Comparison of ENCODE assay signal across 17 cellular contexts in the genomic region with DNA sequence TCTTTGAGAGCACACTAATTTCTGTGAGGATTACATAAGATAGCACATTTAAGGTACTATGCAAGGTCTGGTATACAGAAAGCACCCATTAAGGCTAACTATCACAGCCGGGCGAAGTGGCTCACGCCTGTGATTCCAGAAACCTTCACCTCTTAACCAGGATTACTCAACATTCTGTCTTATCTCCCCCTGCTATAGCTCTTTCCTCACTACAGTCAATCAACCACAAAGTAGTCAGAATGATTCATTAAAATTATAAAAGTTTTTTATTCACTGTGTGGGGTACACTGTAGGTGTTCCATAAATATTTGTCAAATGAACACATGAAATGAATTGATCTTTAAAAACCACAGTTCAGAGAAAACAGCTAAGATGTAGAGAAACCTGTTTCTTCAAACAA. TPM values are rescaled to one million over a fixed set of nuclear protein-coding genes. Genes with fewer than 3 reads are reported as not detected.
DNase-seq lines count a peak whose midpoint lies in the region; ATAC-seq, FAIRE-seq and TF ChIP-seq lines count a peak whose summit lies in the region.
"Had no signal": no experiment of that assay in that cellular context is flagged by ENCODE, and none has a peak within 500 bp of the region (broad histone marks: within the 10 kb centered on the region; RNA-seq: fewer than 3 reads in every experiment).

No MANE protein-coding gene starts in this region.

- peak overlapping the region in 1 of 4 donors; percentile 37 for H3K27ac ChIP-seq in body of pancreas
- H3K27ac ChIP-seq in trophoblast cell (ENCODE audit: low read depth, low read length), result no peak overlapping the region
- H3K27ac ChIP-seq: C4-2B, Peyer's patch had no signal

- no peak overlapping the region for H4K12ac ChIP-seq in trophoblast cell (ENCODE audit: low read depth, low read length)

- H3K4me3 ChIP-seq in body of pancreas (no peak overlapping the region), trophoblast cell (ENCODE audit: low read depth, low read length) (no peak overlapping the region), mucosa of descending colon (no peak overlapping the region)
- H3K4me3 ChIP-seq: Peyer's patch had no signal

- TF ChIP-seq CTCF in body of pancreas (IDR thresholded peaks at IDR 0.05) (no peak), mucosa of descending colon (IDR thresholded peaks at IDR 0.05) (no peak)

- intact Hi-C loops in body of pancreas (cut with DNase I) (no loop called here), mucosa of descending colon (cut with DNase I, micrococcal nuclease) (no loop called here)

- peak; percentile 17 for DNase-seq in HuH-7 (ENCODE audit: low spot score)
- DNase-seq in RCC 7860 (ENCODE audit: low spot score), result peak; percentile 22
- DNase-seq in body of pancreas, result no peak
- DNase-seq in trophoblast cell, result peak; percentile 1 to 33
- DNase-seq in mucosa of descending colon, result no peak
- no peak for DNase-seq in NCI-H526 (lab: John Stamatoyannopoulos, UW)
- DNase-seq in NCI-H1417 (lab: John Stamatoyannopoulos, UW), result no peak
- DNase-seq: activated CD4-positive, alpha-beta T cell treated with anti-CD3 and anti-CD28 coated beads, Interleukin-2, amount 50 U/mL, for 1 hour; hippocampal formation; NCI-H1092; Peyer's patch; stimulated activated naive B cell treated with anti-CD40 and anti-IgM and Interleukin-4, amounts not matched to agents 10 μg/mL and 1 μg/mL and 100 μg/mL, for 72 hours; T-helper 1 cell had no signal

- peak; percentile 28 for FAIRE-seq in RCC 7860 (lab: Jason Lieb, UNC)
- FAIRE-seq: colon had no signal

- H2BK12ac ChIP-seq in trophoblast cell (ENCODE audit: low read length), result no peak overlapping the region

- no peaks in the 10 kb centered on the region for H3K79me2 ChIP-seq in trophoblast cell (ENCODE audit: control insufficient read depth, insufficient read depth, low read length, poor library complexity)

- H2BK120ac ChIP-seq in trophoblast cell (ENCODE audit: insufficient read depth, low read length, poor library complexity), result no peak overlapping the region

- no peak overlapping the region for H3K9ac ChIP-seq in trophoblast cell (ENCODE audit: low read length)

- no peaks in the 10 kb centered on the region for H3K4me1 ChIP-seq in body of pancreas
- H3K4me1 ChIP-seq in trophoblast cell (ENCODE audit: control insufficient read depth in 1 of 2, insufficient read depth in 2 of 2, low read length in 2 of 2), result no peaks in the 10 kb centered on the region
- H3K4me1 ChIP-seq in mucosa of descending colon (ENCODE audit: low read depth), result no peaks in the 10 kb centered on the region
- H3K4me1 ChIP-seq: Peyer's patch had no signal

- H3K27me3 ChIP-seq in body of pancreas (no peaks in the 10 kb centered on the region), trophoblast cell (ENCODE audit: insufficient read depth, low read length) (no peaks in the 10 kb centered on the region)
- H3K27me3 ChIP-seq: Peyer's patch had no signal

- ATAC-seq in body of pancreas (peak; percentile 30), mucosa of descending colon (no peak), HG03521 (IDR thresholded peaks at IDR 0.05; ENCODE audit: unreplicated experiment) (no peak)
- ATAC-seq: left lobe of liver; stimulated activated naive B cell treated with anti-CD40 and anti-IgM and Interleukin-4, amounts not matched to agents 10 μg/mL and 1 μg/mL and 100 μg/mL, for 72 hours had no signal

- H4K91ac ChIP-seq in trophoblast cell (ENCODE audit: low read depth, low read length), result no peak overlapping the region

- H3K36me3 ChIP-seq in body of pancreas (replicated peaks in 1 of 2; ENCODE audit: insufficient read depth in 1 of 2, low read depth in 2 of 2) (peaks cover 5 to 24% of the 10 kb centered on the region in 2 donors), trophoblast cell (ENCODE audit: control insufficient read depth in 1 of 2, insufficient read depth in 2 of 2, low read length in 2 of 2) (peaks cover 15 to 20% of the 10 kb centered on the region in 2 experiments), mucosa of descending colon (ENCODE audit: low read depth) (no peaks in the 10 kb centered on the region)

- H3K4ac ChIP-seq in trophoblast cell (ENCODE audit: low read depth, low read length), result no peak overlapping the region

- no peak for TF ChIP-seq POLR2A in body of pancreas (IDR thresholded peaks at IDR 0.05)

- H3K79me1 ChIP-seq in trophoblast cell (ENCODE audit: low read length), result no peaks in the 10 kb centered on the region

- H3K4me2 ChIP-seq in trophoblast cell (ENCODE audit: low read length), result no peak overlapping the region

- no peak overlapping the region for H4K8ac ChIP-seq in trophoblast cell (ENCODE audit: low read depth, low read length)

- H2BK5ac ChIP-seq in trophoblast cell (ENCODE audit: low read depth, low read length, poor library complexity), result no peak overlapping the region

- H2AFZ ChIP-seq in trophoblast cell (ENCODE audit: insufficient read depth, low read length, poor library complexity), result no peak overlapping the region

- no peaks in the 10 kb centered on the region for H3K9me3 ChIP-seq in body of pancreas
- H3K9me3 ChIP-seq in trophoblast cell (ENCODE audit: insufficient read depth, low read depth, low read length), result no peaks in the 10 kb centered on the region
- no peaks in the 10 kb centered on the region for H3K9me3 ChIP-seq in mucosa of descending colon
- H3K9me3 ChIP-seq: Peyer's patch had no signal

- 44 to 64% methylated on average over 3 of the region's 3 CpGs for WGBS in body of pancreas, 2 donors
- WGBS in trophoblast cell (ENCODE audit: extremely low coverage, insufficient coverage, insufficient read length), result no CpG with 5 or more reads among the region's 3 CpGs

- no peak overlapping the region for H3K23ac ChIP-seq in trophoblast cell (ENCODE audit: low read length)

- no peak overlapping the region for H2AK5ac ChIP-seq in trophoblast cell (ENCODE audit: low read length)

- no peak overlapping the region for H3K18ac ChIP-seq in trophoblast cell (ENCODE audit: low read length)

- H3K14ac ChIP-seq in trophoblast cell (ENCODE audit: low read length), result no peak overlapping the region

RNA-seq across cellular contexts. Expression of a gene that starts 48.7 kb away (rescaled TPM):
- total RNA-seq in body of pancreas, result 10 to 100 TPM; 29.7 to 40.0 TPM
- polyA plus RNA-seq in trophoblast cell (2013), result 22.7 and 24.0 TPM in 2 replicates
- 10 to 100 TPM; 48.0 to 56.3 (median 53.0) TPM for total RNA-seq in mucosa of descending colon

Comparison
In these comparisons a context has a peak if more than half of its experiments do, and no peak if none do; other contexts are left out.
1. DNase-seq: peak in HuH-7 (single experiment), RCC 7860 (single experiment) and trophoblast cell (2 of 2); none in body of pancreas (0 of 4), mucosa of descending colon (0 of 3), NCI-H526 (0 of 2) and NCI-H1417 (0 of 3).